ENCODE assay signal across 1 cellular context in the genomic region with DNA sequence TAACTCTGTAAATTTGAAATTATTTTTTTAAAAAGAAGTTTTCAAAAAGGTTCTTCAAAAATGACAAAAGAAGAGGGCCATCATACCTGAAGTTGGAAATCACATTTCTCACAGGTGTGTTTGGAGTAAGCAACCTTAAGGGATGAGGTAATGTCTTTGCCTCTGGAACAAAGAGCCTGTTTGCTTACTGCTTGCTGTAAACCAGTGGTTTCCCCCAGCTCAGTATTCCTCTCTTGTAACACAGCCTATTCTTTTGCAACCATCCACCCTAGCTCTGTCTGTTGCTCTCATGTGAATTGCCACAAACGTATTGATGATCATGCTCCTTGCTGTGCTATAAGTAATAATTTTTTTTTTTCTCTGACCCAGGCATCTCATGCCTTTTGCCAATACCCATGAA.
A peak's percentile ranks its signal among the peaks of the same experiment; 100 is the strongest.
TF ChIP-seq lines count a peak whose summit lies in the region.

No MANE protein-coding gene starts in this region.

TF ChIP-seq in H1, 55 proteins besides CTCF, POLR2A, EP300 and RAD21:
- TF ChIP-seq CBX8 (IDR thresholded peaks at IDR 0.05; ENCODE audit: borderline replicate concordance, low read depth, low read length) (no peak), JUND (IDR thresholded peaks at IDR 0.05; ENCODE audit: low read length) (0 out of 2 replicates have a peak, but pooled peaks have one; percentile 62), JUN (IDR thresholded peaks at IDR 0.05; ENCODE audit: low read depth, low read length) (peak; percentile 36; the same call in 1 of the 2 replicates), POLR2AphosphoS5 (IDR thresholded peaks at IDR 0.05; ENCODE audit: low read depth, low read length) (no peak)
- TF ChIP-seq, protein P1, sequence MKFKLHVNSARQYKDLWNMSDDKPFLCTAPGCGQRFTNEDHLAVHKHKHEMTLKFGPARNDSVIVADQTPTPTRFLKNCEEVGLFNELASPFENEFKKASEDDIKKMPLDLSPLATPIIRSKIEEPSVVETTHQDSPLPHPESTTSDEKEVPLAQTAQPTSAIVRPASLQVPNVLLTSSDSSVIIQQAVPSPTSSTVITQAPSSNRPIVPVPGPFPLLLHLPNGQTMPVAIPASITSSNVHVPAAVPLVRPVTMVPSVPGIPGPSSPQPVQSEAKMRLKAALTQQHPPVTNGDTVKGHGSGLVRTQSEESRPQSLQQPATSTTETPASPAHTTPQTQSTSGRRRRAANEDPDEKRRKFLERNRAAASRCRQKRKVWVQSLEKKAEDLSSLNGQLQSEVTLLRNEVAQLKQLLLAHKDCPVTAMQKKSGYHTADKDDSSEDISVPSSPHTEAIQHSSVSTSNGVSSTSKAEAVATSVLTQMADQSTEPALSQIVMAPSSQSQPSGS (IDR thresholded peaks at IDR 0.05; ENCODE audit: low read length), result peak; percentile 91
